ENCODE assay signal across 36 cellular contexts in genomic region chr2:216229488-216229887, GRCh38.
"Had no signal": no experiment of that assay in that cellular context is flagged by ENCODE, and none has a peak within 500 bp of the region (broad histone marks: within the 10 kb centered on the region; RNA-seq: fewer than 3 reads in every experiment).

No MANE protein-coding gene starts in this region.

- H3K4me3 Mint-ChIP-seq: activated B cell treated with CpG ODN at 0.5 μM for 24 hours; activated CD4-positive, alpha-beta memory T cell treated with anti-CD3 and anti-CD28 coated beads for 36 hours; activated CD8-positive, alpha-beta T cell treated with anti-CD3 and anti-CD28 coated beads for 36 hours; activated naive CD8-positive, alpha-beta T cell treated with anti-CD3 and anti-CD28 coated beads for 36 hours; activated T-cell treated with anti-CD3 and anti-CD28 coated beads, Interleukin-2, amount 50 U/mL, for 4 hours; activated T-cell treated with anti-CD3 and anti-CD28 coated beads, Interleukin-2, amount 50 U/mL, for 72 hours; activated T-helper 1 cell treated with anti-CD3 and anti-CD28 coated beads, Interleukin-12 subunit alpha, Interleukin-12 subunit beta, Interleukin-2, Interleukin-4 antibody, amounts not matched to agents 30 ng/mL and 10 ng/mL and 1 ng/mL, durations not matched to agents 14 hours and 24 hours and 36 hours; activated T-helper 17 cell treated with anti-CD3 and anti-CD28 coated beads, Interleukin-2, amount 50 U/mL, for 72 hours; brain; central memory CD8-positive, alpha-beta T cell; T-helper 1 cell treated with Interleukin-12 subunit alpha and Interleukin-12 subunit beta and Interleukin-4 antibody, amounts not matched to agents 30 μg/mL and 1 μg/mL, for 36 hours; T-helper 2 cell treated with Interferon-gamma antibody and Interleukin-4, amounts not matched to agents 5 μg/mL and 100 μg/mL, for 36 hours had no signal

- H3K27me3 Mint-ChIP-seq: activated B cell treated with CpG ODN at 0.5 μM for 24 hours; activated CD4-positive, alpha-beta memory T cell treated with anti-CD3 and anti-CD28 coated beads for 36 hours; activated CD8-positive, alpha-beta T cell treated with anti-CD3 and anti-CD28 coated beads for 36 hours; activated naive CD8-positive, alpha-beta T cell treated with anti-CD3 and anti-CD28 coated beads for 36 hours; activated T-helper 17 cell treated with anti-CD3 and anti-CD28 coated beads, Interleukin-2, amount 50 U/mL, for 72 hours; brain; central memory CD8-positive, alpha-beta T cell had no signal

- H3K4me1 ChIP-seq: adrenal gland had no signal

- H3K4me1 Mint-ChIP-seq: activated B cell treated with CpG ODN at 0.5 μM for 24 hours; activated naive CD8-positive, alpha-beta T cell treated with anti-CD3 and anti-CD28 coated beads for 36 hours; activated T-helper 17 cell treated with anti-CD3 and anti-CD28 coated beads, Interleukin-2, amount 50 U/mL, for 72 hours; brain had no signal

- H3K36me3 ChIP-seq: adrenal gland, cardiac muscle cell had no signal

- H3K4me3 ChIP-seq: adrenal gland, cardiac muscle cell had no signal

- H3K27ac Mint-ChIP-seq: activated CD4-positive, alpha-beta memory T cell treated with anti-CD3 and anti-CD28 coated beads for 36 hours; activated CD8-positive, alpha-beta T cell treated with anti-CD3 and anti-CD28 coated beads for 36 hours; activated naive CD4-positive, alpha-beta T cell treated with anti-CD3 and anti-CD28 coated beads, Interleukin-2, amount 50 U/mL, for 72 hours; activated naive CD8-positive, alpha-beta T cell treated with anti-CD3 and anti-CD28 coated beads for 36 hours; activated T-cell treated with anti-CD3 and anti-CD28 coated beads, Interleukin-2, amount 50 U/mL, for 72 hours; activated T-helper 1 cell treated with anti-CD3 and anti-CD28 coated beads, Interleukin-12 subunit alpha, Interleukin-12 subunit beta, Interleukin-2, Interleukin-4 antibody, amounts not matched to agents 30 ng/mL and 10 ng/mL and 1 ng/mL, durations not matched to agents 14 hours and 24 hours and 36 hours; activated T-helper 17 cell treated with anti-CD3 and anti-CD28 coated beads, Interleukin-2, amount 50 U/mL, for 72 hours; brain; T-helper 1 cell treated with Interleukin-12 subunit alpha and Interleukin-12 subunit beta and Interleukin-4 antibody, amounts not matched to agents 30 μg/mL and 1 μg/mL, for 36 hours; T-helper 2 cell treated with Interferon-gamma antibody and Interleukin-4, amounts not matched to agents 5 μg/mL and 100 μg/mL, for 36 hours had no signal

- DNase-seq: activated B cell treated with CpG ODN at 0.5 μM for 24 hours; activated CD4-positive, alpha-beta memory T cell treated with anti-CD3 and anti-CD28 coated beads for 36 hours; activated CD4-positive, alpha-beta T cell treated with anti-CD3 and anti-CD28 coated beads for 4 hours; activated CD4-positive, alpha-beta T cell treated with anti-CD3 and anti-CD28 coated beads, Interleukin-2, amount 50 U/mL, for 1 hour; activated CD4-positive, alpha-beta T cell treated with anti-CD3 and anti-CD28 coated beads, Interleukin-2, amount 50 U/mL, for 4 hours; activated CD4-positive, CD25-positive, alpha-beta regulatory T cell treated with anti-CD3 and anti-CD28 coated beads, Interleukin-2, amount 50 U/mL, for 72 hours; activated CD8-positive, alpha-beta memory T cell treated with anti-CD3 and anti-CD28 coated beads, Interleukin-2, amount 50 U/mL, for 4 hours; activated CD8-positive, alpha-beta T cell treated with anti-CD3 and anti-CD28 coated beads for 36 hours; activated effector memory CD4-positive, alpha-beta T cell treated with anti-CD3 and anti-CD28 coated beads, Interleukin-2, amount 50 U/mL, for 16 hours; activated gamma-delta T cell treated with Interleukin-2 at 50 U/mL for 16 hours; activated naive CD4-positive, alpha-beta T cell treated with anti-CD3 and anti-CD28 coated beads, Interleukin-2, amount 50 U/mL, for 16 hours; activated naive CD4-positive, alpha-beta T cell treated with Interleukin-2 at 50 U/mL for 16 hours; activated naive CD8-positive, alpha-beta T cell treated with anti-CD3 and anti-CD28 coated beads for 36 hours; activated T-cell treated with anti-CD3 and anti-CD28 coated beads for 4 hours; activated T-cell treated with anti-CD3 and anti-CD28 coated beads, Interleukin-2, amount 50 U/mL, for 1 hour; activated T-cell treated with anti-CD3 and anti-CD28 coated beads, Interleukin-2, amount 50 U/mL, for 4 hours; activated T-cell treated with anti-CD3 and anti-CD28 coated beads, Interleukin-2, amount 50 U/mL, for 72 hours; adrenal gland; amniotic stem cell; aorta; caudate nucleus; cerebellar nuclear complex; T-helper 1 cell; T-helper 2 cell; T-helper 9 cell had no signal

- H3K27me3 ChIP-seq: adrenal gland, cardiac muscle cell had no signal

- FAIRE-seq: bronchial epithelial cell, TTC549 had no signal

- H3K27ac ChIP-seq: adrenal gland, cardiac muscle cell, VCaP had no signal

- ATAC-seq: activated CD8-positive, alpha-beta T cell treated with anti-CD3 and anti-CD28 coated beads for 36 hours; activated naive CD4-positive, alpha-beta T cell treated with anti-CD3 and anti-CD28 coated beads, Interleukin-2, amount 50 U/mL, for 72 hours; activated T-cell treated with anti-CD3 and anti-CD28 coated beads, Interleukin-2, amount 50 U/mL, for 4 hours; activated T-cell treated with anti-CD3 and anti-CD28 coated beads, Interleukin-2, amount 50 U/mL, for 72 hours; activated T-helper 17 cell treated with anti-CD3 and anti-CD28 coated beads, Interleukin-2, amount 50 U/mL, for 72 hours had no signal
